1 cellular context compared by ENCODE assay signal in the genomic region with DNA sequence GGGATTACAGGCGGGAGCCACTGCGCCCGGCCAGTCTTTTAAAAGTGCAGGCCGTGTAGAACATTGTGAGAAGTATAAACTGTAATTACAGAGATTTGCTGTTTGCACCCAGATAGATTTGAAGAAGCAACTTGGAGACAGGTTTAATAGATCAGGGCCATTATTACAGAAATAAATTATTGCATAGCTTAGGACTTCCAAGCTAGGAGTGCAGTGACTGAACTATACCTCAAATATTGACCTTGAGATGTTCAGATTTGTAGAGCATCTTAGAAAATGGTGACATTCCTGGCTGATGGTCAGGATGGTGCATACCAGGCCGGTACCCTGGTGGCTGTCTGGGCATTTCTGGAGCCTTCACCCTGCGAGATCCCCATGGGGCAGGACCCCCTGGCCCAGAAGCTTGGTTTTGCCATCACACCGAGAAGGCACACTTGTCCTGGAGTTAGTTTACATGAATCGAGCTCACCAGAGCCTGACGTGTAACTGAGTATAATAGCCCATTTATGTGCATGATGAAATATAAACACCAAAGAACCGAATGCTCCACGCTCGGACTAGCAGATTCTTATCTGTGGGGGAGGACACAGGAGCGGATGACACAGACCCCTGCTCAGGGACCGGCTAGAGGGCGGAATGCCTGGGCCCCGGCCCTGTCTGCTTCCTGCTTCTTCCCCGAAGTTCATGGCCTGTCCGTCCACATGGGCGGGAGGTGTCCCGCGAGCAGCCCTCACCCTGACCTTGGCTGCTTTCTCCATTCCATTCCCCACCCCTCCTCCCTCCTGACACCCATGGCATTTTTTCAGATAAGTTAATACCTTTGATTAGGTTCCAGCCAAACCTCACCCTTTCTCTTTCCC.
A peak's percentile ranks its signal among the peaks of the same experiment; 100 is the strongest.
TF ChIP-seq lines count a peak whose summit lies in the region.

No MANE protein-coding gene starts in this region.

TF ChIP-seq in HepG2, 621 proteins besides CTCF, POLR2A, EP300 and RAD21 (continued from another document and continues in another):
- TF ChIP-seq ZNF615 (CRISPR knock-in tag; IDR thresholded peaks at IDR 0.05; ENCODE audit: borderline replicate concordance) = 0 out of 2 replicates have a peak, but pooled peaks have one; percentile 45
- TF ChIP-seq ZNF510 (CRISPR knock-in tag; IDR thresholded peaks at IDR 0.05; ENCODE audit: low read depth) = no peak
- no peak for TF ChIP-seq TP53 (CRISPR knock-in tag; conservative IDR thresholded peaks at IDR 0.05)
- TF ChIP-seq CENPT (CRISPR knock-in tag; IDR thresholded peaks at IDR 0.05; ENCODE audit: low read depth) = no peak
- no peak for TF ChIP-seq ZNF7 (CRISPR knock-in tag; IDR thresholded peaks at IDR 0.05)
- TF ChIP-seq HMGA1 (CRISPR knock-in tag; conservative IDR thresholded peaks at IDR 0.05) = no peak
- peak; percentile 48; the same call in 1 of the 2 replicates for TF ChIP-seq ARID4A (CRISPR knock-in tag; IDR thresholded peaks at IDR 0.05; ENCODE audit: borderline replicate concordance)
- 0 out of 2 replicates have a peak, but pooled peaks have one; percentile 43 for TF ChIP-seq REPIN1 (CRISPR knock-in tag; IDR thresholded peaks at IDR 0.05; ENCODE audit: borderline replicate concordance, low read depth)
- TF ChIP-seq MAFF (IDR thresholded peaks at IDR 0.05; ENCODE audit: low read depth, low read length) = no peak
- TF ChIP-seq GTF2F1 (IDR thresholded peaks at IDR 0.05; ENCODE audit: low read length) = no peak
- TF ChIP-seq GATAD2A (CRISPR knock-in tag; IDR thresholded peaks at IDR 0.05) = peak; percentile 88
- 0 out of 2 replicates have a peak, but pooled peaks have one; percentile 34 for TF ChIP-seq RCOR2 (CRISPR knock-in tag; IDR thresholded peaks at IDR 0.05)
- TF ChIP-seq, protein P1, sequence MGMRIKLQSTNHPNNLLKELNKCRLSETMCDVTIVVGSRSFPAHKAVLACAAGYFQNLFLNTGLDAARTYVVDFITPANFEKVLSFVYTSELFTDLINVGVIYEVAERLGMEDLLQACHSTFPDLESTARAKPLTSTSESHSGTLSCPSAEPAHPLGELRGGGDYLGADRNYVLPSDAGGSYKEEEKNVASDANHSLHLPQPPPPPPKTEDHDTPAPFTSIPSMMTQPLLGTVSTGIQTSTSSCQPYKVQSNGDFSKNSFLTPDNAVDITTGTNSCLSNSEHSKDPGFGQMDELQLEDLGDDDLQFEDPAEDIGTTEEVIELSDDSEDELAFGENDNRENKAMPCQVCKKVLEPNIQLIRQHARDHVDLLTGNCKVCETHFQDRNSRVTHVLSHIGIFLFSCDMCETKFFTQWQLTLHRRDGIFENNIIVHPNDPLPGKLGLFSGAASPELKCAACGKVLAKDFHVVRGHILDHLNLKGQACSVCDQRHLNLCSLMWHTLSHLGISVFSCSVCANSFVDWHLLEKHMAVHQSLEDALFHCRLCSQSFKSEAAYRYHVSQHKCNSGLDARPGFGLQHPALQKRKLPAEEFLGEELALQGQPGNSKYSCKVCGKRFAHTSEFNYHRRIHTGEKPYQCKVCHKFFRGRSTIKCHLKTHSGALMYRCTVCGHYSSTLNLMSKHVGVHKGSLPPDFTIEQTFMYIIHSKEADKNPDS (CRISPR knock-in tag; IDR thresholded peaks at IDR 0.05) = no peak
- no peak for TF ChIP-seq ZNF564 (CRISPR knock-in tag; IDR thresholded peaks at IDR 0.05)
- TF ChIP-seq ZNF143 (CRISPR knock-in tag; IDR thresholded peaks at IDR 0.05) = no peak
- peak; percentile 90 for TF ChIP-seq PATZ1 (CRISPR knock-in tag; IDR thresholded peaks at IDR 0.05)
- TF ChIP-seq XRCC5 (optimal IDR thresholded peaks at IDR 0.05; ENCODE audit: low read length) = no peak
- TF ChIP-seq YY1 (IDR thresholded peaks at IDR 0.05; ENCODE audit: insufficient read depth, insufficient replicate concordance, low read depth, low read length) = no peak
- TF ChIP-seq ELF4 (CRISPR knock-in tag; IDR thresholded peaks at IDR 0.05; ENCODE audit: borderline replicate concordance) = no peak
- no peak for TF ChIP-seq ZNF460 (CRISPR knock-in tag; IDR thresholded peaks at IDR 0.05; ENCODE audit: borderline replicate concordance)
- TF ChIP-seq ZSCAN31 (CRISPR knock-in tag; IDR thresholded peaks at IDR 0.05; ENCODE audit: low read depth) = no peak
- no peak for TF ChIP-seq ZBTB34 (CRISPR knock-in tag; IDR thresholded peaks at IDR 0.05)
- 0 out of 4 replicates have a peak, but pooled peaks of 1 of the 2 experiments have one; percentile 39 for TF ChIP-seq HMGXB4 (CRISPR knock-in tag; IDR thresholded peaks at IDR 0.05; ENCODE audit: borderline replicate concordance in 1 of 2, low read depth in 1 of 2)
- TF ChIP-seq ZNF605 (CRISPR knock-in tag; IDR thresholded peaks at IDR 0.05) = no peak
- no peak; the same call in 1 of the 2 replicates for TF ChIP-seq SALL2 (CRISPR knock-in tag; IDR thresholded peaks at IDR 0.05)
- TF ChIP-seq TBX3 (IDR thresholded peaks at IDR 0.05; ENCODE audit: borderline replicate concordance) = peak; percentile 25; the same call in 1 of the 2 replicates
- no peak for TF ChIP-seq MBNL3 (CRISPR knock-in tag; conservative IDR thresholded peaks at IDR 0.05)
- no peak for TF ChIP-seq ZNF781 (CRISPR knock-in tag; IDR thresholded peaks at IDR 0.05; ENCODE audit: borderline replicate concordance, not compliant biosample characterization)
- TF ChIP-seq TIGD3 (CRISPR knock-in tag; IDR thresholded peaks at IDR 0.05; ENCODE audit: borderline replicate concordance) = no peak
- no peak for TF ChIP-seq ZNF709 (CRISPR knock-in tag; IDR thresholded peaks at IDR 0.05)
- no peak for TF ChIP-seq LBX2 (CRISPR knock-in tag; IDR thresholded peaks at IDR 0.05; ENCODE audit: borderline replicate concordance)
- peak; percentile 38; the same call in 1 of the 2 replicates for TF ChIP-seq POLR2G (IDR thresholded peaks at IDR 0.05; ENCODE audit: low read depth, low read length)
- TF ChIP-seq AKAP8 (CRISPR knock-in tag; IDR thresholded peaks at IDR 0.05) = no peak
- no peak for TF ChIP-seq ZNF784 (CRISPR knock-in tag; IDR thresholded peaks at IDR 0.05; ENCODE audit: borderline replicate concordance)
- no peak for TF ChIP-seq ATRX (CRISPR knock-in tag; IDR thresholded peaks at IDR 0.05; ENCODE audit: borderline replicate concordance)
- no peak; the same call in 1 of the 2 replicates for TF ChIP-seq ARNT2 (CRISPR knock-in tag; IDR thresholded peaks at IDR 0.05; ENCODE audit: low read depth)
- no peak for TF ChIP-seq ZZZ3 (CRISPR knock-in tag; IDR thresholded peaks at IDR 0.05; ENCODE audit: borderline replicate concordance)
- TF ChIP-seq FLYWCH1 (CRISPR knock-in tag; IDR thresholded peaks at IDR 0.05) = no peak
- TF ChIP-seq, protein P2, sequence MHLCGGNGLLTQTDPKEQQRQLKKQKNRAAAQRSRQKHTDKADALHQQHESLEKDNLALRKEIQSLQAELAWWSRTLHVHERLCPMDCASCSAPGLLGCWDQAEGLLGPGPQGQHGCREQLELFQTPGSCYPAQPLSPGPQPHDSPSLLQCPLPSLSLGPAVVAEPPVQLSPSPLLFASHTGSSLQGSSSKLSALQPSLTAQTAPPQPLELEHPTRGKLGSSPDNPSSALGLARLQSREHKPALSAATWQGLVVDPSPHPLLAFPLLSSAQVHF (CRISPR knock-in tag; IDR thresholded peaks at IDR 0.05) = no peak
- TF ChIP-seq ARID2 (CRISPR knock-in tag; IDR thresholded peaks at IDR 0.05; ENCODE audit: borderline replicate concordance) = no peak
- 0 out of 2 replicates have a peak, but pooled peaks have one; percentile 55 for TF ChIP-seq ZBTB20 (CRISPR knock-in tag; IDR thresholded peaks at IDR 0.05; ENCODE audit: borderline replicate concordance, low read depth)
- TF ChIP-seq MNT (IDR thresholded peaks at IDR 0.05) = no peak
- TF ChIP-seq KMT2A (CRISPR knock-in tag; IDR thresholded peaks at IDR 0.05) = no peak
